ENCODE assay signal across 16 cellular contexts in the genomic region with DNA sequence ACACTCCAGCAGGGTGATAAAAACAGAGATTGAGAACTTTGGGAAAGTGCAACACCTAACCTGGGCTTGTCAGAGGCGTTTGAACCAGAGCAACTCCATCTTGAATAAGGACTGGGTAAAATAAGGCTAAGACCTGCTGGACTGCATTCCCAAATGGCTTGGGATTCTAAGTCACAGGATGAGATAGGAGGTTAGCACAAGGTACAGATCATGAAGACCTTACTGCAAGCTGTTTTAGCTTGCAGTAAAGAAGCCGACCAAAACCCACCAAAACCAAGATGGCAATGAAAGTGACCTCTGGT. TPM values are rescaled to one million over a fixed set of nuclear protein-coding genes. Genes with fewer than 3 reads are reported as not detected.
DNase-seq lines count a peak whose midpoint lies in the region; FAIRE-seq and TF ChIP-seq lines count a peak whose summit lies in the region.
"Had no signal": no experiment of that assay in that cellular context is flagged by ENCODE, and none has a peak within 500 bp of the region (broad histone marks: within the 10 kb centered on the region; RNA-seq: fewer than 3 reads in every experiment).

No MANE protein-coding gene starts in this region.

- no peaks in the 10 kb centered on the region for H3K9me3 ChIP-seq in AG04450 (ENCODE audit: control insufficient read depth, insufficient read depth, low read length)
- no peaks in the 10 kb centered on the region for H3K9me3 ChIP-seq in PC-9 (ENCODE audit: insufficient read depth, low read depth)
- H3K9me3 ChIP-seq in H1 (ENCODE audit: insufficient read depth in 2 of 2, low read depth in 1 of 2, low read length in 1 of 2): no peaks in the 10 kb centered on the region
- H3K9me3 ChIP-seq in adrenal gland (replicated peaks in 1 of 3): no peaks in the 10 kb centered on the region
- no peaks in the 10 kb centered on the region for H3K9me3 ChIP-seq in esophagus muscularis mucosa

- no peak overlapping the region for H3K23ac ChIP-seq in H1 (ENCODE audit: insufficient read length)

- DNase-seq in AG04450 (ENCODE audit: low read depth, low spot score): no peak
- DNase-seq in PC-9: no peak
- no peak for DNase-seq in H1 (ENCODE audit: low read depth in 1 of 2, low spot score in 2 of 2)
- DNase-seq in retinal pigment epithelial cell (ENCODE audit: low read depth): no peak
- DNase-seq in activated naive CD4-positive, alpha-beta T cell (lab: John Stamatoyannopoulos, UW): no peak
- no peak for DNase-seq in adrenal gland
- DNase-seq in esophagus muscularis mucosa (ENCODE audit: extremely low spot score): no peak
- DNase-seq in NOMO-1 treated with DMSO at 0.1 percent for 48 hours (lab: John Stamatoyannopoulos, UW; ENCODE audit: unreplicated experiment): no peak
- DNase-seq: activated CD4-positive, alpha-beta T cell treated with anti-CD3 and anti-CD28 coated beads, Interleukin-2, amount 50 U/mL, for 1 hour; activated naive CD4-positive, alpha-beta T cell treated with anti-CD3 and anti-CD28 coated beads, Interleukin-2, amount 50 U/mL, for 16 hours; GF-D8; H7; NCI-H1694 treated with DMSO at 0.1 percent for 48 hours; NCI-H510A treated with DMSO at 0.1 percent for 48 hours; stimulated activated naive CD4-positive, alpha-beta T cell had no signal

- TF ChIP-seq CTCF in AG04450 (IDR thresholded peaks at IDR 0.05; ENCODE audit: low read depth, low read length) (no peak), PC-9 (conservative IDR thresholded peaks at IDR 0.05) (no peak), H1 (IDR thresholded peaks at IDR 0.05; ENCODE audit: control extremely low read depth in 1 of 3, insufficient read depth in 1 of 3, low read depth in 1 of 3, low read length in 3 of 3) (no peak), retinal pigment epithelial cell (conservative IDR thresholded peaks at IDR 0.05; ENCODE audit: low read depth, low read length) (no peak), adrenal gland (IDR thresholded peaks at IDR 0.05) (no peak), esophagus muscularis mucosa (IDR thresholded peaks at IDR 0.05) (no peak)

- 93% methylated on average over 2 of the region's 2 CpGs; no CpG with 5 or more reads in 1 of the 2 experiments for WGBS in H1 (ENCODE audit: extremely low coverage in 1 of 2, insufficient coverage in 1 of 2, insufficient read length in 1 of 2, insufficient replicate concordance in 2 of 2, low coverage in 1 of 2, low lambda C conversion rate in 2 of 2, missing lambda C conversion rate in 1 of 2), 2 experiments
- WGBS in adrenal gland, 4 donors: 87 to 92% (median 91%) methylated on average over 2 of the region's 2 CpGs
- 96% methylated on average over 2 of the region's 2 CpGs for WGBS in esophagus muscularis mucosa

- H4K5ac ChIP-seq in H1 (ENCODE audit: insufficient read length, low read depth, low read length): no peak overlapping the region

- H4K8ac ChIP-seq in H1 (ENCODE audit: extremely low read depth, insufficient read depth, low read length): no peak overlapping the region

- no TSS peak for BruUV-seq in PC-9 (replicated peaks; lab: Mats Ljungman, UMichigan)

- H3K27ac ChIP-seq in AG04450 (ENCODE audit: low read depth, low read length) (peak overlapping the region; percentile 91), PC-9 (peak overlapping the region; percentile 57), H1 (ENCODE audit: low read depth, low read length) (no peak overlapping the region; the same call in 1 of the 2 replicates), adrenal gland (peak overlapping the region in 2 of 5 donors; percentile 46 to 48), esophagus muscularis mucosa (replicated peaks in 1 of 4) (peak overlapping the region in 1 of 4 donors; percentile 10)

- no peak overlapping the region; the same call in 1 of the 2 replicates for H2BK12ac ChIP-seq in H1 (ENCODE audit: low read depth, low read length)

- no peaks in the 10 kb centered on the region for H3K79me1 ChIP-seq in H1 (ENCODE audit: low read depth, low read length)

- no peak overlapping the region for H3K56ac ChIP-seq in H1 (replicated peaks; ENCODE audit: insufficient read length, low read depth, low read length)

- no peak overlapping the region for H3K14ac ChIP-seq in H1 (ENCODE audit: insufficient read length)

- TF ChIP-seq RAD21 in H1 (IDR thresholded peaks at IDR 0.05 in 1 of 2, conservative IDR thresholded peaks at IDR 0.05 in 1 of 2; ENCODE audit: low read depth in 2 of 2, low read length in 2 of 2): no peak

- H2AFZ ChIP-seq in PC-9: no peak overlapping the region
- H2AFZ ChIP-seq in H1 (ENCODE audit: low read length): peak overlapping the region; percentile 40; the same call in 1 of the 2 replicates

- H3K9ac ChIP-seq in H1 (replicated peaks in 1 of 4; ENCODE audit: extremely low read depth in 1 of 4, low read depth in 3 of 4, low read length in 3 of 4): no peak overlapping the region

- H3K27me3 ChIP-seq in AG04450 (ENCODE audit: control insufficient read depth, insufficient read depth, low read length) (no peaks in the 10 kb centered on the region), PC-9 (ENCODE audit: insufficient read depth, low read depth) (no peaks in the 10 kb centered on the region), H1 (replicated peaks in 1 of 4; ENCODE audit: control insufficient read depth in 3 of 4, extremely low read depth in 1 of 4, insufficient read depth in 3 of 4, low read length in 3 of 4) (no peaks in the 10 kb centered on the region), adrenal gland (no peaks in the 10 kb centered on the region), esophagus muscularis mucosa (no peaks in the 10 kb centered on the region)

- peak overlapping the region; percentile 93 for H4K91ac ChIP-seq in H1 (replicated peaks; ENCODE audit: insufficient read length, low read length)

- no peak overlapping the region for H2BK120ac ChIP-seq in H1 (replicated peaks; ENCODE audit: low read depth, low read length)

- H2AK5ac ChIP-seq in H1 (ENCODE audit: low read depth, low read length): no peak overlapping the region

- no peak overlapping the region for H3K4ac ChIP-seq in H1 (replicated peaks; ENCODE audit: insufficient read length, low read depth, low read length)

- intact Hi-C loops in PC-9 (cut with micrococcal nuclease; ENCODE audit: unreplicated experiment): no loop called here
- intact Hi-C loops in adrenal gland (cut with DNase I): no loop called here
- intact Hi-C loops in esophagus muscularis mucosa (cut with DNase I): no loop called here

- H2BK5ac ChIP-seq in H1 (ENCODE audit: low read depth, low read length): peak overlapping the region; percentile 48; the same call in 1 of the 2 replicates

- no peak overlapping the region for H2BK20ac ChIP-seq in H1 (ENCODE audit: low read length)

- peak overlapping the region; percentile 55; the same call in 1 of the 2 replicates for H2BK15ac ChIP-seq in H1 (ENCODE audit: low read length)

- peaks cover 16% of the 10 kb centered on the region for H3K4me1 ChIP-seq in PC-9 (replicated peaks; ENCODE audit: insufficient read depth)
- H3K4me1 ChIP-seq in H1 (replicated peaks in 1 of 4; ENCODE audit: control insufficient read depth in 3 of 4, insufficient read depth in 4 of 4, low read length in 3 of 4): peaks cover 0 to 5% (median 4%) of the 10 kb centered on the region in 4 experiments; a peak in 4 of 7 replicates
- H3K4me1 ChIP-seq in adrenal gland (replicated peaks in 1 of 2): peaks cover 0 to 17% of the 10 kb centered on the region in 2 donors
- peaks cover 7 to 13% (median 9%) of the 10 kb centered on the region in 4 donors for H3K4me1 ChIP-seq in esophagus muscularis mucosa

- no peaks in the 10 kb centered on the region for H3K36me3 ChIP-seq in PC-9 (ENCODE audit: low read depth)
- H3K36me3 ChIP-seq in H1 (ENCODE audit: control insufficient read depth in 2 of 4, insufficient read depth in 4 of 4, low read length in 3 of 4): no peaks in the 10 kb centered on the region
- H3K36me3 ChIP-seq in adrenal gland (replicated peaks in 1 of 2): no peaks in the 10 kb centered on the region
- no peaks in the 10 kb centered on the region for H3K36me3 ChIP-seq in esophagus muscularis mucosa

- H3K9me2 ChIP-seq in PC-9 (ENCODE audit: insufficient read depth): no peaks in the 10 kb centered on the region

- no peak for TF ChIP-seq EP300 in H1 (IDR thresholded peaks at IDR 0.05; ENCODE audit: borderline replicate concordance in 1 of 2, low read depth in 2 of 2, low read length in 2 of 2)
- no peak for TF ChIP-seq EP300 in esophagus muscularis mucosa (IDR thresholded peaks at IDR 0.05)

- no peaks in the 10 kb centered on the region for H3K23me2 ChIP-seq in H1 (ENCODE audit: low read depth, low read length)

- CTCF ChIA-PET in AG04450 (lab: Charles Lee) (interaction anchor here (0.5 to 0.9 kb wide), 3 partner anchors 288 to 455 kb away, joined by 3 read pairs; no protein-coding TSS in a partner anchor), PC-9 (lab: Charles Lee) (no interaction called here), H1 (lab: Charles Lee; ENCODE audit: partially characterized antibody) (no interaction called here)

- H3F3A ChIP-seq in PC-9 (ENCODE audit: insufficient read depth, low read depth): no peaks in the 10 kb centered on the region

- no peak for TF ChIP-seq POLR2A in H1 (IDR thresholded peaks at IDR 0.05; ENCODE audit: control extremely low read depth in 1 of 2, low read depth in 2 of 2, low read length in 2 of 2)
- TF ChIP-seq POLR2A in adrenal gland (IDR thresholded peaks at IDR 0.05): no peak
- TF ChIP-seq POLR2A in esophagus muscularis mucosa (IDR thresholded peaks at IDR 0.05; ENCODE audit: low read depth): no peak

- no peak for FAIRE-seq in H1 (lab: Jason Lieb, UNC)
- FAIRE-seq: D721Med had no signal

- H3K18ac ChIP-seq in H1 (ENCODE audit: extremely low read depth, low read length): no peak overlapping the region

- H3K4me2 ChIP-seq in PC-9: peak overlapping the region; percentile 46
- no peak overlapping the region for H3K4me2 ChIP-seq in H1 (ENCODE audit: insufficient read depth in 1 of 2, low read depth in 2 of 2, low read length in 2 of 2)

- H4K20me1 ChIP-seq in PC-9 (ENCODE audit: insufficient read depth) (no peaks in the 10 kb centered on the region), H1 (replicated peaks in 1 of 2; ENCODE audit: control insufficient read depth in 1 of 2, insufficient read depth in 2 of 2, low read length in 2 of 2) (no peaks in the 10 kb centered on the region)

- H3K4me3 ChIP-seq in AG04450 (ENCODE audit: low read depth, low read length) (no peak overlapping the region; the same call in 1 of the 2 replicates), PC-9 (no peak overlapping the region), H1 (ENCODE audit: extremely low read depth in 1 of 4, insufficient read depth in 2 of 4, low read depth in 3 of 4, low read length in 4 of 4) (no peak overlapping the region), retinal pigment epithelial cell (ENCODE audit: low read length) (peak overlapping the region; percentile 7), adrenal gland (no peak overlapping the region), esophagus muscularis mucosa (no peak overlapping the region)

- H3K79me2 ChIP-seq in PC-9 (ENCODE audit: low read depth) (no peaks in the 10 kb centered on the region), H1 (ENCODE audit: control insufficient read depth in 1 of 2, insufficient read depth in 2 of 2, low read length in 2 of 2) (no peaks in the 10 kb centered on the region)

- POLR2A ChIA-PET in AG04450 (lab: Yijun Ruan, JAX) (interaction anchor here (0.6 to 0.7 kb wide), 4 partner anchors 47 to 498 kb away, joined by 3 to 6 read pairs (median 4); no protein-coding TSS in a partner anchor), PC-9 (lab: Charles Lee; ENCODE audit: unreplicated experiment) (no interaction called here), H1 (lab: Charles Lee; ENCODE audit: partially characterized antibody) (no interaction called here)

RNA-seq across cellular contexts. Expression of a gene that starts 43.9 kb away (rescaled TPM):
- 16.4 and 16.6 TPM in 2 replicates for polyA plus RNA-seq in AG04450 (2011; rRNA removed)
- polyA minus RNA-seq in AG04450 (2011; rRNA and poly(A)+ RNA removed): 32.4 and 42.1 TPM in 2 replicates
- total RNA-seq in PC-9 (2021): 7.0 and 8.1 TPM in 2 replicates
- 8.8 and 10.2 TPM in 2 replicates for total RNA-seq in H1 (2021; fragmentation: NEBNext Ultra II Directional; extraction: Animal tissue kit (Norgen Biotek cat#: 25700))
- 6.2 and 10.0 TPM in 2 replicates for polyA plus RNA-seq in H1 (2011; rRNA removed)
- 8.7 TPM for polyA plus RNA-seq in H1 (2011; cell fraction: cytosol; rRNA removed)
- 13.6 TPM for polyA plus RNA-seq in H1 (2011; cell fraction: nucleus; rRNA removed)
- 8.3 to 10.5 TPM (median 8.9 TPM) in 4 replicates for polyA plus RNA-seq in H1 (2012, experiment 1 of 2)
- 4.5 TPM for polyA plus RNA-seq in H1 (2012, experiment 2 of 2)
- polyA plus RNA-seq in H1 (2013, experiment 1 of 2): 6.5 TPM
- polyA plus RNA-seq in H1 (2013, experiment 2 of 2): 5.9 TPM
- polyA minus RNA-seq in H1 (2011; rRNA and poly(A)+ RNA removed): 27.8 and 31.7 TPM in 2 replicates
- polyA minus RNA-seq in H1 (2011; cell fraction: cytosol; rRNA and poly(A)+ RNA removed): 7.2 TPM
- 42.7 TPM for polyA minus RNA-seq in H1 (2011; cell fraction: nucleus; rRNA and poly(A)+ RNA removed)
- 10 to 100 TPM; 18.3 to 34.9 (median 29.0) TPM for total RNA-seq in adrenal gland
- polyA plus RNA-seq in adrenal gland: 10 to 100 TPM in 1 of 3 donors, 1 to 10 TPM in 2; 5.2 to 25.9 (median 5.8) TPM
- 10 to 100 TPM; 10.0 to 15.7 (median 12.7) TPM for total RNA-seq in esophagus muscularis mucosa

RNA-seq across cellular contexts. Expression of a gene that starts 55.5 kb away (rescaled TPM):
- 28.3 and 30.5 TPM in 2 replicates for polyA plus RNA-seq in AG04450 (2011; rRNA removed)
- polyA minus RNA-seq in AG04450 (2011; rRNA and poly(A)+ RNA removed): 41.1 and 53.9 TPM in 2 replicates
- 44.8 and 65.6 TPM in 2 replicates for total RNA-seq in PC-9 (2021)
- total RNA-seq in H1 (2021; fragmentation: NEBNext Ultra II Directional; extraction: Animal tissue kit (Norgen Biotek cat#: 25700)): 53.7 and 56.9 TPM in 2 replicates
- polyA plus RNA-seq in H1 (2011; rRNA removed): 18.8 and 19.5 TPM in 2 replicates
- 27.0 TPM for polyA plus RNA-seq in H1 (2011; cell fraction: cytosol; rRNA removed)
- 17.6 TPM for polyA plus RNA-seq in H1 (2011; cell fraction: nucleus; rRNA removed)
- polyA plus RNA-seq in H1 (2012, experiment 1 of 2): 43.2 to 44.4 TPM (median 43.8 TPM) in 4 replicates
- 5.1 TPM for polyA plus RNA-seq in H1 (2012, experiment 2 of 2)
- 69.0 TPM for polyA plus RNA-seq in H1 (2013, experiment 1 of 2)
- 68.4 TPM for polyA plus RNA-seq in H1 (2013, experiment 2 of 2)
- 31.5 and 37.4 TPM in 2 replicates for polyA minus RNA-seq in H1 (2011; rRNA and poly(A)+ RNA removed)
- 20.2 TPM for polyA minus RNA-seq in H1 (2011; cell fraction: cytosol; rRNA and poly(A)+ RNA removed)
- polyA minus RNA-seq in H1 (2011; cell fraction: nucleus; rRNA and poly(A)+ RNA removed): 66.2 TPM
- 10 to 100 TPM; 28.5 to 77.9 (median 57.8) TPM for total RNA-seq in adrenal gland
- polyA plus RNA-seq in adrenal gland: 10 to 100 TPM; 44.3 to 76.0 (median 66.2) TPM
- 10 to 100 TPM; 31.9 to 44.4 (median 39.6) TPM for total RNA-seq in esophagus muscularis mucosa
